In the genomic region with DNA sequence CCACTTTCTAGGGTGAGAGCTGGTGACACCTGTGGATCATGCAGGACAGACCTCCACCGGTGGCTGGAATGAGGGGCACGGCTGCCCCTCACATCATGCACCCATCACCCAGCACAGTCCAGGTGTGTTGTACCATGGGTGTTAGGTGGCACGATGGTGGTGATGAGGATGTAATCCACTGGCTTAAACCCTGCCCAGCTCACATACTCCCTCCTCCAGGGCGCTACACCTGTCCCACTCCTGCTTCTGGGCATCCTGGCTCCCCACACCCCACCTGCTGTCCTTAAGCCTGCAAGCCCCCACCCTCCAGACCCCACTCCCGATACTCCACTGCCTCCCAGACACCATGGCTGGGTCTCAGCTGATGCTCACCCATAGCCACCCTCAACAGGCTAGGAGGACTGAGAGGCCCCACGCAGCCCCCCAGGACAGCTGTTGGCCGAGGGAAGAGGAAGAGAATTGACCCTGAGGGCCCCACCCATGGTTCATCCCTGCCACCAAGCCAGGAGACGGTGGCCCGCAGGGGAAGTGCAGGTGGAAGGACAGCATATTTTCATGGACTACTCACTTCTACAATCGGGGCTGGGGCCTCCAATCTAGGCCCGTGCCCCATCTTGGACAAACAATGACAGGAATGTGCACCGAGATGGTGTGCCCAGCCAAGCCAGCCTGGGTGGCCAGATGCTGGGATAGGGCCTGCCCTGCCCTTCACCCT, we compare ENCODE assay signal across 1 cellular context.
A peak's percentile ranks its signal among the peaks of the same experiment; 100 is the strongest.
TF ChIP-seq lines count a peak whose summit lies in the region.

No MANE protein-coding gene starts in this region.

TF ChIP-seq in HepG2, 621 proteins besides CTCF, POLR2A, EP300 and RAD21 (continued from another document):
- TF ChIP-seq, protein P1, sequence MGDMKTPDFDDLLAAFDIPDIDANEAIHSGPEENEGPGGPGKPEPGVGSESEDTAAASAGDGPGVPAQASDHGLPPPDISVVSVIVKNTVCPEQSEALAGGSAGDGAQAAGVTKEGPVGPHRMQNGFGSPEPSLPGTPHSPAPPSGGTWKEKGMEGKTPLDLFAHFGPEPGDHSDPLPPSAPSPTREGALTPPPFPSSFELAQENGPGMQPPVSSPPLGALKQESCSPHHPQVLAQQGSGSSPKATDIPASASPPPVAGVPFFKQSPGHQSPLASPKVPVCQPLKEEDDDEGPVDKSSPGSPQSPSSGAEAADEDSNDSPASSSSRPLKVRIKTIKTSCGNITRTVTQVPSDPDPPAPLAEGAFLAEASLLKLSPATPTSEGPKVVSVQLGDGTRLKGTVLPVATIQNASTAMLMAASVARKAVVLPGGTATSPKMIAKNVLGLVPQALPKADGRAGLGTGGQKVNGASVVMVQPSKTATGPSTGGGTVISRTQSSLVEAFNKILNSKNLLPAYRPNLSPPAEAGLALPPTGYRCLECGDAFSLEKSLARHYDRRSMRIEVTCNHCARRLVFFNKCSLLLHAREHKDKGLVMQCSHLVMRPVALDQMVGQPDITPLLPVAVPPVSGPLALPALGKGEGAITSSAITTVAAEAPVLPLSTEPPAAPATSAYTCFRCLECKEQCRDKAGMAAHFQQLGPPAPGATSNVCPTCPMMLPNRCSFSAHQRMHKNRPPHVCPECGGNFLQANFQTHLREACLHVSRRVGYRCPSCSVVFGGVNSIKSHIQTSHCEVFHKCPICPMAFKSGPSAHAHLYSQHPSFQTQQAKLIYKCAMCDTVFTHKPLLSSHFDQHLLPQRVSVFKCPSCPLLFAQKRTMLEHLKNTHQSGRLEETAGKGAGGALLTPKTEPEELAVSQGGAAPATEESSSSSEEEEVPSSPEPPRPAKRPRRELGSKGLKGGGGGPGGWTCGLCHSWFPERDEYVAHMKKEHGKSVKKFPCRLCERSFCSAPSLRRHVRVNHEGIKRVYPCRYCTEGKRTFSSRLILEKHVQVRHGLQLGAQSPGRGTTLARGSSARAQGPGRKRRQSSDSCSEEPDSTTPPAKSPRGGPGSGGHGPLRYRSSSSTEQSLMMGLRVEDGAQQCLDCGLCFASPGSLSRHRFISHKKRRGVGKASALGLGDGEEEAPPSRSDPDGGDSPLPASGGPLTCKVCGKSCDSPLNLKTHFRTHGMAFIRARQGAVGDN (CRISPR knock-in tag; IDR thresholded peaks at IDR 0.05), result no peak
- TF ChIP-seq NR2F2 (IDR thresholded peaks at IDR 0.05; ENCODE audit: borderline replicate concordance, low read depth), result no peak
- TF ChIP-seq, protein P2, sequence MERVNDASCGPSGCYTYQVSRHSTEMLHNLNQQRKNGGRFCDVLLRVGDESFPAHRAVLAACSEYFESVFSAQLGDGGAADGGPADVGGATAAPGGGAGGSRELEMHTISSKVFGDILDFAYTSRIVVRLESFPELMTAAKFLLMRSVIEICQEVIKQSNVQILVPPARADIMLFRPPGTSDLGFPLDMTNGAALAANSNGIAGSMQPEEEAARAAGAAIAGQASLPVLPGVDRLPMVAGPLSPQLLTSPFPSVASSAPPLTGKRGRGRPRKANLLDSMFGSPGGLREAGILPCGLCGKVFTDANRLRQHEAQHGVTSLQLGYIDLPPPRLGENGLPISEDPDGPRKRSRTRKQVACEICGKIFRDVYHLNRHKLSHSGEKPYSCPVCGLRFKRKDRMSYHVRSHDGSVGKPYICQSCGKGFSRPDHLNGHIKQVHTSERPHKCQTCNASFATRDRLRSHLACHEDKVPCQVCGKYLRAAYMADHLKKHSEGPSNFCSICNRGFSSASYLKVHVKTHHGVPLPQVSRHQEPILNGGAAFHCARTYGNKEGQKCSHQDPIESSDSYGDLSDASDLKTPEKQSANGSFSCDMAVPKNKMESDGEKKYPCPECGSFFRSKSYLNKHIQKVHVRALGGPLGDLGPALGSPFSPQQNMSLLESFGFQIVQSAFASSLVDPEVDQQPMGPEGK (CRISPR knock-in tag; IDR thresholded peaks at IDR 0.05), result peak; percentile 41
- no peak for TF ChIP-seq TP53 (CRISPR knock-in tag; conservative IDR thresholded peaks at IDR 0.05)
- no peak for TF ChIP-seq ZNF264 (CRISPR knock-in tag; IDR thresholded peaks at IDR 0.05)
- TF ChIP-seq, protein P3, sequence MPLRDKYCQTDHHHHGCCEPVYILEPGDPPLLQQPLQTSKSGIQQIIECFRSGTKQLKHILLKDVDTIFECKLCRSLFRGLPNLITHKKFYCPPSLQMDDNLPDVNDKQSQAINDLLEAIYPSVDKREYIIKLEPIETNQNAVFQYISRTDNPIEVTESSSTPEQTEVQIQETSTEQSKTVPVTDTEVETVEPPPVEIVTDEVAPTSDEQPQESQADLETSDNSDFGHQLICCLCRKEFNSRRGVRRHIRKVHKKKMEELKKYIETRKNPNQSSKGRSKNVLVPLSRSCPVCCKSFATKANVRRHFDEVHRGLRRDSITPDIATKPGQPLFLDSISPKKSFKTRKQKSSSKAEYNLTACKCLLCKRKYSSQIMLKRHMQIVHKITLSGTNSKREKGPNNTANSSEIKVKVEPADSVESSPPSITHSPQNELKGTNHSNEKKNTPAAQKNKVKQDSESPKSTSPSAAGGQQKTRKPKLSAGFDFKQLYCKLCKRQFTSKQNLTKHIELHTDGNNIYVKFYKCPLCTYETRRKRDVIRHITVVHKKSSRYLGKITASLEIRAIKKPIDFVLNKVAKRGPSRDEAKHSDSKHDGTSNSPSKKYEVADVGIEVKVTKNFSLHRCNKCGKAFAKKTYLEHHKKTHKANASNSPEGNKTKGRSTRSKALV (CRISPR knock-in tag; IDR thresholded peaks at IDR 0.05), result no peak
- no peak for TF ChIP-seq FOXJ3 (CRISPR knock-in tag; IDR thresholded peaks at IDR 0.05; ENCODE audit: borderline replicate concordance)
- TF ChIP-seq TGIF2 (CRISPR knock-in tag; IDR thresholded peaks at IDR 0.05), result no peak
- no peak for TF ChIP-seq NFYC (CRISPR knock-in tag; IDR thresholded peaks at IDR 0.05)
